Comparison of ENCODE assay signal across 8 cellular contexts in genomic region chr2:234881413-234882241, GRCh38.
DNase-seq lines count a peak whose midpoint lies in the region; ATAC-seq and TF ChIP-seq lines count a peak whose summit lies in the region.

No MANE protein-coding gene starts in this region.

- H3K27ac ChIP-seq in DOHH2 (ENCODE audit: low read depth, low read length) (no peak overlapping the region), SU-DHL-6 (ENCODE audit: low read depth, low read length) (no peak overlapping the region)

- H3K27me3 ChIP-seq in DOHH2 (ENCODE audit: control insufficient read depth, low read length), result no peaks in the 10 kb centered on the region
- no peaks in the 10 kb centered on the region for H3K27me3 ChIP-seq in SU-DHL-6 (ENCODE audit: low read length)
- H3K27me3 ChIP-seq in kidney epithelial cell (ENCODE audit: control insufficient read depth, insufficient read depth, low read length), result no peaks in the 10 kb centered on the region

- no peak overlapping the region for H2AFZ ChIP-seq in SU-DHL-6 (ENCODE audit: low read depth, low read length, severe bottlenecking)

- no peaks in the 10 kb centered on the region for H4K20me1 ChIP-seq in DOHH2 (ENCODE audit: control insufficient read depth, insufficient read depth, low read depth, low read length)
- H4K20me1 ChIP-seq in SU-DHL-6 (ENCODE audit: low read depth, low read length), result no peaks in the 10 kb centered on the region

- H3K79me2 ChIP-seq in DOHH2 (ENCODE audit: control insufficient read depth, low read length) (no peaks in the 10 kb centered on the region), SU-DHL-6 (ENCODE audit: insufficient read depth, low read length) (no peaks in the 10 kb centered on the region)

- DNase-seq in LHCN-M2 (ENCODE audit: low read depth) (peak; percentile 88), cerebellum (ENCODE audit: low spot score) (peak; percentile 17), kidney epithelial cell (ENCODE audit: low read depth) (peak; percentile 76), DMS153 (lab: John Stamatoyannopoulos, UW) (no peak)
- DNase-seq in stimulated activated CD4-positive, alpha-beta T cell treated with anti-CD3 and anti-CD28 coated beads, Interleukin-1b, Interleukin-23, amount 100 ng/mL, for 24 hours (ENCODE audit: low read depth in 4 of 4, low spot score in 1 of 4), result peak in 3 of 4 experiments; percentile 5 to 34 (median 13)

- H3F3A ChIP-seq in DOHH2 (ENCODE audit: control insufficient read depth, insufficient read depth), result no peaks in the 10 kb centered on the region
- no peaks in the 10 kb centered on the region for H3F3A ChIP-seq in SU-DHL-6 (ENCODE audit: insufficient read depth)

- peaks cover 7% of the 10 kb centered on the region; the same call in 1 of the 2 replicates for H3K9me3 ChIP-seq in DOHH2 (ENCODE audit: control insufficient read depth, insufficient read depth, low read length)
- no peaks in the 10 kb centered on the region for H3K9me3 ChIP-seq in SU-DHL-6 (ENCODE audit: insufficient read depth, low read length)

- H3K36me3 ChIP-seq in DOHH2 (ENCODE audit: control insufficient read depth, low read length) (no peaks in the 10 kb centered on the region), SU-DHL-6 (ENCODE audit: low read length) (no peaks in the 10 kb centered on the region), kidney epithelial cell (ENCODE audit: control insufficient read depth, insufficient read depth, low read length) (no peaks in the 10 kb centered on the region)

- no peaks in the 10 kb centered on the region for H3K4me1 ChIP-seq in DOHH2 (ENCODE audit: control insufficient read depth, low read length)

- H3K9me2 ChIP-seq in DOHH2 (replicated peaks; ENCODE audit: control insufficient read depth, low read length) (no peaks in the 10 kb centered on the region), SU-DHL-6 (replicated peaks; ENCODE audit: insufficient read depth, low read length) (no peaks in the 10 kb centered on the region)

- no peak for ATAC-seq in HG03342 (IDR thresholded peaks at IDR 0.05; ENCODE audit: unreplicated experiment)

- H3K4me2 ChIP-seq in DOHH2 (ENCODE audit: low read length) (no peak overlapping the region), SU-DHL-6 (ENCODE audit: low read depth, low read length, poor library complexity, severe bottlenecking) (no peak overlapping the region)

- no peak overlapping the region for H3K9ac ChIP-seq in SU-DHL-6 (ENCODE audit: low read length)

- H3K4me3 ChIP-seq in DOHH2 (ENCODE audit: low read length), result no peak overlapping the region
- no peak overlapping the region for H3K4me3 ChIP-seq in SU-DHL-6 (ENCODE audit: insufficient read depth, low read length, poor library complexity, severe bottlenecking)
- H3K4me3 ChIP-seq in kidney epithelial cell (ENCODE audit: low read depth, low read length), result no peak overlapping the region

- peak; percentile 74 for TF ChIP-seq CTCF in DOHH2 (IDR thresholded peaks at IDR 0.05; ENCODE audit: low read depth, low read length, poor library complexity, severe bottlenecking)
- TF ChIP-seq CTCF in SU-DHL-6 (IDR thresholded peaks at IDR 0.05; ENCODE audit: insufficient read depth, low read length, poor library complexity, severe bottlenecking), result peak; percentile 31
- TF ChIP-seq CTCF in kidney epithelial cell (IDR thresholded peaks at IDR 0.05; ENCODE audit: insufficient read depth, low read length, poor library complexity, severe bottlenecking), result peak; percentile 83

Comparison
In these comparisons a context has a peak if more than half of its experiments do, and no peak if none do; other contexts are left out.
1. CTCF ChIP-seq: peak in every context shown above with its lines; median percentile 83 in kidney epithelial cell; 74 in DOHH2; 31 in SU-DHL-6.